In the genomic region with DNA sequence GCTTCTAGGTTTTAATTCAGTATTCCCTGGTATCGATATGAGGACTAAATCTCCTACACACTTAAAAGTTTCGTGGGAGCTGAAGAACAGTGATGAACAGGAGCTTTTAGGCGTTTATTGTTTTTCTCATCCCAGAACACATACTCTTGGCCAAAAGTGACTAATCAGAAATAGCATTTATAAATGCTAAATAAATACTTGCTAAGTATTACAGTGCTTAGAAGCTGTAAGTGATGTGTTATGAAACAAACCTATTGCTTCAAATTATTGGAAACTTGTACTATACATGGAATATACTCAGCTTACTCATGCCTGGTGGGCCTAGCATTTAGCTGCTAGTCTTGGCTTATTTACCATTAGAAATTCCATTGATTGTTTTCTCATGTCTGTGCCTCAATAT, we compare ENCODE assay signal across 24 cellular contexts.
"Had no signal": no experiment of that assay in that cellular context is flagged by ENCODE, and none has a peak within 500 bp of the region (broad histone marks: within the 10 kb centered on the region; RNA-seq: fewer than 3 reads in every experiment).

No MANE protein-coding gene starts in this region.

- H3K36me3 ChIP-seq: brain microvascular endothelial cell, gastrocnemius medialis, heart right ventricle had no signal

- DNase-seq: activated CD4-positive, alpha-beta memory T cell treated with anti-CD3 and anti-CD28 coated beads for 36 hours; activated CD4-positive, alpha-beta T cell treated with anti-CD3 and anti-CD28 coated beads for 1 hour; activated CD4-positive, alpha-beta T cell treated with anti-CD3 and anti-CD28 coated beads for 48 hours; activated CD8-positive, alpha-beta memory T cell treated with anti-CD3 and anti-CD28 coated beads, Interleukin-2, amount 50 U/mL, for 48 hours; activated gamma-delta T cell; activated naive CD4-positive, alpha-beta T cell; activated naive CD4-positive, alpha-beta T cell treated with anti-CD3 and anti-CD28 coated beads, Interleukin-2, amount 10 ng/mL, durations not matched to agents 7 days and 5 days; activated T-cell treated with anti-CD3 and anti-CD28 coated beads for 4 hours; activated T-cell treated with anti-CD3 and anti-CD28 coated beads, Interleukin-2, amount 50 U/mL, for 24 hours; activated T-cell treated with anti-CD3 and anti-CD28 coated beads, Interleukin-2, amount 50 U/mL, for 72 hours; amniotic stem cell; anterior cingulate cortex; brain microvascular endothelial cell; dorsolateral prefrontal cortex; effector memory CD4-positive, alpha-beta T cell; endodermal cell; foreskin keratinocyte; gastrocnemius medialis; heart right ventricle; T-helper 2 cell had no signal

- H3K9me3 ChIP-seq: gastrocnemius medialis, heart right ventricle had no signal

- H3K4me2 ChIP-seq: hepatocyte had no signal

- ATAC-seq: activated naive CD4-positive, alpha-beta T cell treated with anti-CD3 and anti-CD28 coated beads, Interleukin-2, amount 50 U/mL, for 72 hours; activated T-cell treated with anti-CD3 and anti-CD28 coated beads, Interleukin-2, amount 50 U/mL, for 72 hours; esophagus mucosa; foreskin keratinocyte; gastrocnemius medialis; heart right ventricle had no signal

- H3K4me3 ChIP-seq: coronary artery, dorsolateral prefrontal cortex, gastrocnemius medialis, heart right ventricle, hepatocyte had no signal

- H3K27me3 ChIP-seq: brain microvascular endothelial cell, dorsolateral prefrontal cortex, foreskin keratinocyte, gastrocnemius medialis, heart right ventricle, hepatocyte had no signal

- H2AFZ ChIP-seq: hepatocyte had no signal

- H3K27ac ChIP-seq: brain microvascular endothelial cell, coronary artery, dorsolateral prefrontal cortex, foreskin keratinocyte, gastrocnemius medialis, heart right ventricle, hepatocyte had no signal
